Comparison of ENCODE assay signal across 31 cellular contexts in the genomic region with DNA sequence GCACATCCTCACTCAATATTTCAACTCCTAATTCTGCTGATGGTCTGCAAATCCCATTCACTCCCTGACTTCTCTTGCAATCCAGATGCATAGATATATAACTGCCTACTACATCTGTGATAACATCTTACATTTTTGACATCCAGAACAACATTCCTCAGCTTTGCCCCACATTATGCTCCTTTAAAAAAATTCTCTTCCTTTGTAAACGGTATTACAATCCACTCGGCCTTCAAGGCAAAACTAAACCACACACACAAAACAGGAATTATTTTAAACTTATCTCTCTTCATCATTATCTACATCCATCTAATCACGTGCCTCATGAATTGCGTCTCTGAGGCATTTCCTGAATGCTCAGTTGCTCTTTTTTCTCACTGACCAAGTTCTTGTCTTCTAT.
"Had no signal": no experiment of that assay in that cellular context is flagged by ENCODE, and none has a peak within 500 bp of the region (broad histone marks: within the 10 kb centered on the region; RNA-seq: fewer than 3 reads in every experiment).

No MANE protein-coding gene starts in this region.

- ATAC-seq: effector memory CD8-positive, alpha-beta T cell; gastroesophageal sphincter; heart right ventricle; left colon; left ventricle myocardium superior; naive thymus-derived CD4-positive, alpha-beta T cell; sciatic nerve; stimulated activated naive CD8-positive, alpha-beta T cell treated with anti-CD3 and anti-CD28 coated beads, Interleukin-15, amount 100 ng/mL, for 72 hours had no signal

- H3K79me2 ChIP-seq: parathyroid adenoma had no signal

- H3K9me3 ChIP-seq: gastroesophageal sphincter, heart right ventricle, prostate gland, right atrium auricular region, testis, tibial artery, upper lobe of left lung had no signal

- H3K36me3 ChIP-seq: gastroesophageal sphincter, heart right ventricle, prostate gland, right atrium auricular region, tibial artery, upper lobe of left lung had no signal

- H3K27me3 ChIP-seq: gastroesophageal sphincter, heart right ventricle, right atrium auricular region, testis, tibial artery, upper lobe of left lung had no signal

- H3K9ac ChIP-seq: parathyroid adenoma had no signal

- H2AFZ ChIP-seq: parathyroid adenoma had no signal

- H3K4me2 ChIP-seq: smooth muscle cell had no signal

- H3K27ac ChIP-seq: gastroesophageal sphincter, heart right ventricle, parathyroid adenoma, prostate gland, right atrium auricular region, testis, tibial artery, upper lobe of left lung had no signal

- DNase-seq: caudate nucleus; cerebellar nuclear complex; cortex of kidney; effector memory CD8-positive, alpha-beta T cell; foreskin fibroblast; heart right ventricle; hypothalamus; immature natural killer cell; islet precursor cell; kidney glomerular epithelial cell; left colon; left ventricle myocardium superior; mesenchymal stem cell; midbrain; naive thymus-derived CD4-positive, alpha-beta T cell; stimulated activated CD4-positive, alpha-beta T cell treated with anti-CD3 and anti-CD28 coated beads, Interleukin-12 subunit alpha, Interleukin-12 subunit beta, amount 100 ng/mL, for 4 hours; stimulated activated CD4-positive, alpha-beta T cell treated with anti-CD3 and anti-CD28 coated beads, Interleukin-1b, Interleukin-23, amount 100 ng/mL, for 48 hours; stimulated activated CD4-positive, alpha-beta T cell treated with anti-CD3 and anti-CD28 coated beads, Interleukin-4, amount 100 ng/mL, for 1 hour; stimulated activated CD8-positive, alpha-beta memory T cell treated with anti-CD3 and anti-CD28 coated beads, Interleukin-4, amount 100 ng/mL, for 48 hours; stimulated activated naive CD4-positive, alpha-beta T cell; stimulated activated naive CD8-positive, alpha-beta T cell treated with anti-CD3 and anti-CD28 coated beads, Interleukin-15, amount 100 ng/mL, for 72 hours; testis; tibial artery; upper lobe of left lung had no signal

- H3K4me1 ChIP-seq: gastroesophageal sphincter, parathyroid adenoma, prostate gland, right atrium auricular region, testis, tibial artery, upper lobe of left lung had no signal

- H3K4me3 ChIP-seq: gastroesophageal sphincter, heart right ventricle, lung, prostate gland, right atrium auricular region, smooth muscle cell, testis, tibial artery, upper lobe of left lung had no signal
